In genomic region chr4:41204400-41204978, GRCh38 we compare ENCODE assay signal across 12 cellular contexts. TPM values are rescaled to one million over a fixed set of nuclear protein-coding genes. Genes with fewer than 3 reads are reported as not detected.
A peak's percentile ranks its signal among the peaks of the same experiment; 100 is the strongest.
DNase-seq lines count a peak whose midpoint lies in the region; ATAC-seq, FAIRE-seq and TF ChIP-seq lines count a peak whose summit lies in the region.
"Had no signal": no experiment of that assay in that cellular context is flagged by ENCODE, and none has a peak within 500 bp of the region (broad histone marks: within the 10 kb centered on the region; RNA-seq: fewer than 3 reads in every experiment).

No MANE protein-coding gene starts in this region.

- POLR2A ChIA-PET in H1 (lab: Charles Lee; ENCODE audit: partially characterized antibody), result interaction anchor here (0.5 to 2.6 kb wide), 9 partner anchors 10 to 225 kb away, joined by 3 to 17 read pairs (median 3); partner anchors contain the start of genes APBB2 and UCHL1

- WGBS in H1 (ENCODE audit: extremely low coverage in 1 of 2, insufficient coverage in 1 of 2, insufficient read length in 1 of 2, insufficient replicate concordance in 2 of 2, low coverage in 1 of 2, low lambda C conversion rate in 2 of 2, missing lambda C conversion rate in 1 of 2), 2 experiments, result 84% methylated on average over 8 of the region's 8 CpGs; no CpG with 5 or more reads in 1 of the 2 experiments
- WGBS in right lobe of liver (ENCODE audit: insufficient coverage, low coverage, low lambda C conversion rate, missing lambda C conversion rate), result 49% methylated on average over 8 of the region's 8 CpGs
- 44 to 56% methylated on average over 8 of the region's 8 CpGs for WGBS in aorta, 2 donors

- H4K5ac ChIP-seq in H1 (ENCODE audit: insufficient read length, low read depth, low read length), result no peak overlapping the region

- H3K36me3 ChIP-seq in H1 (ENCODE audit: control insufficient read depth in 2 of 4, insufficient read depth in 4 of 4, low read length in 3 of 4) (no peaks in the 10 kb centered on the region), right lobe of liver (no peaks in the 10 kb centered on the region), aorta (ENCODE audit: control insufficient read depth in 1 of 2, insufficient read depth in 2 of 2, low read length in 1 of 2) (no peaks in the 10 kb centered on the region)

- no peak overlapping the region for H2BK120ac ChIP-seq in H1 (replicated peaks; ENCODE audit: low read depth, low read length)

- peaks cover 7 to 95% of the 10 kb centered on the region in 2 experiments for H3K79me2 ChIP-seq in H1 (ENCODE audit: control insufficient read depth in 1 of 2, insufficient read depth in 2 of 2, low read length in 2 of 2)

- no peak overlapping the region for H2AK5ac ChIP-seq in H1 (ENCODE audit: low read depth, low read length)

- H3K27ac Mint-ChIP-seq in activated naive CD4-positive, alpha-beta T cell treated with anti-CD3 and anti-CD28 coated beads, Interleukin-2, amount 50 U/mL, for 24 hours, result peak overlapping the region; percentile 56
- H3K27ac Mint-ChIP-seq in activated naive CD4-positive, alpha-beta T cell treated with anti-CD3 and anti-CD28 coated beads for 36 hours, result no peak overlapping the region
- H3K27ac Mint-ChIP-seq in CD14-positive monocyte, result no peak overlapping the region
- H3K27ac Mint-ChIP-seq: stimulated activated memory B cell treated with anti-CD40 and anti-IgM and Interleukin-4, amounts not matched to agents 10 μg/mL and 1 μg/mL and 100 μg/mL, for 72 hours had no signal

- peaks cover 0 to 5% (median 0%) of the 10 kb centered on the region in 4 experiments; a peak in 2 of 7 replicates for H3K4me1 ChIP-seq in H1 (replicated peaks in 1 of 4; ENCODE audit: control insufficient read depth in 3 of 4, insufficient read depth in 4 of 4, low read length in 3 of 4)
- peaks cover 0 to 15% (median 4%) of the 10 kb centered on the region in 4 donors for H3K4me1 ChIP-seq in right lobe of liver
- H3K4me1 ChIP-seq in aorta (ENCODE audit: control insufficient read depth in 1 of 2, insufficient read depth in 2 of 2, low read length in 2 of 2), result peaks cover 6 to 19% of the 10 kb centered on the region in 2 donors

- no peaks in the 10 kb centered on the region for H3K36me3 Mint-ChIP-seq in activated naive CD4-positive, alpha-beta T cell treated with anti-CD3 and anti-CD28 coated beads, Interleukin-2, amount 50 U/mL, for 24 hours
- H3K36me3 Mint-ChIP-seq in activated naive CD4-positive, alpha-beta T cell treated with anti-CD3 and anti-CD28 coated beads for 36 hours (ENCODE audit: low read depth), result no peaks in the 10 kb centered on the region
- H3K36me3 Mint-ChIP-seq in CD14-positive monocyte, result no peaks in the 10 kb centered on the region
- H3K36me3 Mint-ChIP-seq: stimulated activated memory B cell treated with anti-CD40 and anti-IgM and Interleukin-4, amounts not matched to agents 10 μg/mL and 1 μg/mL and 100 μg/mL, for 72 hours had no signal

- H2BK5ac ChIP-seq in H1 (ENCODE audit: low read depth, low read length), result no peak overlapping the region; the same call in 1 of the 2 replicates

- TF ChIP-seq POLR2A in H1 (IDR thresholded peaks at IDR 0.05; ENCODE audit: control extremely low read depth in 1 of 2, low read depth in 2 of 2, low read length in 2 of 2) (no peak), right lobe of liver (IDR thresholded peaks at IDR 0.05) (no peak)

- no peak overlapping the region for H3K9ac ChIP-seq in H1 (replicated peaks in 1 of 4; ENCODE audit: extremely low read depth in 1 of 4, low read depth in 3 of 4, low read length in 3 of 4)

- peaks cover 7% of the 10 kb centered on the region for H3K79me1 ChIP-seq in H1 (ENCODE audit: low read depth, low read length)

- H3K27me3 Mint-ChIP-seq in activated naive CD4-positive, alpha-beta T cell treated with anti-CD3 and anti-CD28 coated beads, Interleukin-2, amount 50 U/mL, for 24 hours, result peaks cover 24% of the 10 kb centered on the region
- peaks cover 38% of the 10 kb centered on the region for H3K27me3 Mint-ChIP-seq in activated naive CD4-positive, alpha-beta T cell treated with anti-CD3 and anti-CD28 coated beads for 36 hours (ENCODE audit: low read depth)
- peaks cover 0 to 15% (median 0%) of the 10 kb centered on the region in 3 donors for H3K27me3 Mint-ChIP-seq in CD14-positive monocyte (ENCODE audit: low read depth in 3 of 3)

- H3K56ac ChIP-seq in H1 (replicated peaks; ENCODE audit: insufficient read length, low read depth, low read length), result no peak overlapping the region

- H4K20me1 ChIP-seq in H1 (replicated peaks in 1 of 2; ENCODE audit: control insufficient read depth in 1 of 2, insufficient read depth in 2 of 2, low read length in 2 of 2), result peaks cover 0 to 4% of the 10 kb centered on the region in 2 experiments

- H3K9me3 ChIP-seq in H1 (ENCODE audit: insufficient read depth in 2 of 2, low read depth in 1 of 2, low read length in 1 of 2) (no peaks in the 10 kb centered on the region), right lobe of liver (no peaks in the 10 kb centered on the region), aorta (ENCODE audit: control insufficient read depth, low read length) (no peaks in the 10 kb centered on the region)

- intact Hi-C loops in activated naive CD4-positive, alpha-beta T cell treated with anti-CD3 and anti-CD28 coated beads for 36 hours (cut with micrococcal nuclease), result no loop called here
- intact Hi-C loops in right lobe of liver (cut with DNase I) (no loop called here), aorta (cut with DNase I) (no loop called here), CD14-positive monocyte (cut with micrococcal nuclease) (no loop called here)

- H3K27me3 ChIP-seq in H1 (replicated peaks in 1 of 4; ENCODE audit: control insufficient read depth in 3 of 4, extremely low read depth in 1 of 4, insufficient read depth in 3 of 4, low read length in 3 of 4) (no peaks in the 10 kb centered on the region), right lobe of liver (no peaks in the 10 kb centered on the region), aorta (ENCODE audit: control insufficient read depth in 1 of 2, insufficient read depth in 2 of 2, low read length in 1 of 2) (no peaks in the 10 kb centered on the region)

- no peak overlapping the region for H3K4me3 Mint-ChIP-seq in activated naive CD4-positive, alpha-beta T cell treated with anti-CD3 and anti-CD28 coated beads, Interleukin-2, amount 50 U/mL, for 24 hours
- H3K4me3 Mint-ChIP-seq in activated naive CD4-positive, alpha-beta T cell treated with anti-CD3 and anti-CD28 coated beads for 36 hours, result no peak overlapping the region
- H3K4me3 Mint-ChIP-seq in CD14-positive monocyte, result no peak overlapping the region
- H3K4me3 Mint-ChIP-seq: stimulated activated memory B cell treated with anti-CD40 and anti-IgM and Interleukin-4, amounts not matched to agents 10 μg/mL and 1 μg/mL and 100 μg/mL, for 72 hours had no signal

- no peak overlapping the region for H2BK15ac ChIP-seq in H1 (ENCODE audit: low read length)

- no peak overlapping the region for H3K4me3 ChIP-seq in H1 (ENCODE audit: extremely low read depth in 1 of 4, insufficient read depth in 2 of 4, low read depth in 3 of 4, low read length in 4 of 4)
- no peak overlapping the region for H3K4me3 ChIP-seq in right lobe of liver
- no peak overlapping the region for H3K4me3 ChIP-seq in aorta (ENCODE audit: low read length in 2 of 2)

- no peak for TF ChIP-seq CTCF in H1 (IDR thresholded peaks at IDR 0.05; ENCODE audit: control extremely low read depth in 1 of 3, insufficient read depth in 1 of 3, low read depth in 1 of 3, low read length in 3 of 3)
- TF ChIP-seq CTCF in right lobe of liver (IDR thresholded peaks at IDR 0.05), result no peak
- TF ChIP-seq CTCF in CD14-positive monocyte (IDR thresholded peaks at IDR 0.05), result no peak

- H3K23me2 ChIP-seq in H1 (ENCODE audit: low read depth, low read length), result no peaks in the 10 kb centered on the region

- no peak overlapping the region for H3K14ac ChIP-seq in H1 (ENCODE audit: insufficient read length)

- no peaks in the 10 kb centered on the region for H3K9me3 Mint-ChIP-seq in activated naive CD4-positive, alpha-beta T cell treated with anti-CD3 and anti-CD28 coated beads, Interleukin-2, amount 50 U/mL, for 24 hours
- H3K9me3 Mint-ChIP-seq in activated naive CD4-positive, alpha-beta T cell treated with anti-CD3 and anti-CD28 coated beads for 36 hours, result no peaks in the 10 kb centered on the region
- H3K9me3 Mint-ChIP-seq in CD14-positive monocyte, result no peaks in the 10 kb centered on the region
- H3K9me3 Mint-ChIP-seq: stimulated activated memory B cell treated with anti-CD40 and anti-IgM and Interleukin-4, amounts not matched to agents 10 μg/mL and 1 μg/mL and 100 μg/mL, for 72 hours had no signal

- no peak overlapping the region for H3K4me2 ChIP-seq in H1 (ENCODE audit: insufficient read depth in 1 of 2, low read depth in 2 of 2, low read length in 2 of 2)

- H2BK20ac ChIP-seq in H1 (ENCODE audit: low read length), result no peak overlapping the region

- H3K27ac ChIP-seq in H1 (ENCODE audit: low read depth, low read length) (no peak overlapping the region), right lobe of liver (peak overlapping the region in 2 of 3 donors; percentile 42 to 48), aorta (ENCODE audit: low read depth in 1 of 2, low read length in 2 of 2) (peak overlapping the region in 1 of 2 donors; percentile 56)

- H3K23ac ChIP-seq in H1 (ENCODE audit: insufficient read length), result no peak overlapping the region

- no peak overlapping the region for H4K91ac ChIP-seq in H1 (replicated peaks; ENCODE audit: insufficient read length, low read length)

- no peak for TF ChIP-seq EP300 in H1 (IDR thresholded peaks at IDR 0.05; ENCODE audit: borderline replicate concordance in 1 of 2, low read depth in 2 of 2, low read length in 2 of 2)

- peak overlapping the region; percentile 11; the same call in 1 of the 2 replicates for H3K18ac ChIP-seq in H1 (ENCODE audit: extremely low read depth, low read length)

- no peak for FAIRE-seq in H1 (lab: Jason Lieb, UNC)
- FAIRE-seq: A204.1, colon had no signal

- CTCF ChIA-PET in activated naive CD4-positive, alpha-beta T cell treated with anti-CD3 and anti-CD28 coated beads for 36 hours (lab: Charles Lee), result interaction anchor here (1.5 to 2.0 kb wide), 3 partner anchors 10 to 280 kb away, joined by 4 to 6 read pairs (median 5); partner anchors contain the start of gene APBB2
- CTCF ChIA-PET in H1 (lab: Charles Lee; ENCODE audit: partially characterized antibody), result interaction anchor here (1.1 to 6.7 kb wide), 12 partner anchors 8 to 307 kb away, joined by 3 to 27 read pairs (median 5); partner anchors contain the start of gene APBB2

- H2BK12ac ChIP-seq in H1 (ENCODE audit: low read depth, low read length), result no peak overlapping the region

- no peak overlapping the region for H4K8ac ChIP-seq in H1 (ENCODE audit: extremely low read depth, insufficient read depth, low read length)

- H2AFZ ChIP-seq in H1 (ENCODE audit: low read length), result no peak overlapping the region

- DNase-seq in activated naive CD4-positive, alpha-beta T cell treated with anti-CD3 and anti-CD28 coated beads for 36 hours, result no peak
- DNase-seq in H1 (ENCODE audit: low read depth in 1 of 2, low spot score in 2 of 2) (no peak), right lobe of liver (peak; percentile 74 to 81 (median 79)), aorta (no peak), CD14-positive monocyte (ENCODE audit: low spot score) (no peak)
- DNase-seq in activated naive CD4-positive, alpha-beta T cell (lab: John Stamatoyannopoulos, UW), result no peak
- DNase-seq: NCI-H2081 had no signal

- peak; percentile 60 to 78 (median 73) for ATAC-seq in right lobe of liver
- peak; percentile 57 for ATAC-seq in aorta (ENCODE audit: low FRiP score)
- ATAC-seq in GM21447 (IDR thresholded peaks at IDR 0.05; ENCODE audit: unreplicated experiment), result no peak
- ATAC-seq: stimulated activated memory B cell treated with anti-CD40 and anti-IgM and Interleukin-4, amounts not matched to agents 10 μg/mL and 1 μg/mL and 100 μg/mL, for 72 hours had no signal

- no peak for TF ChIP-seq RAD21 in H1 (IDR thresholded peaks at IDR 0.05 in 1 of 2, conservative IDR thresholded peaks at IDR 0.05 in 1 of 2; ENCODE audit: low read depth in 2 of 2, low read length in 2 of 2)

- no peak overlapping the region for H3K4ac ChIP-seq in H1 (replicated peaks; ENCODE audit: insufficient read length, low read depth, low read length)

- no peaks in the 10 kb centered on the region for H3K4me1 Mint-ChIP-seq in activated naive CD4-positive, alpha-beta T cell treated with anti-CD3 and anti-CD28 coated beads, Interleukin-2, amount 50 U/mL, for 24 hours
- no peaks in the 10 kb centered on the region for H3K4me1 Mint-ChIP-seq in activated naive CD4-positive, alpha-beta T cell treated with anti-CD3 and anti-CD28 coated beads for 36 hours (ENCODE audit: low read depth)
- H3K4me1 Mint-ChIP-seq in CD14-positive monocyte, result peaks cover 11% of the 10 kb centered on the region
- H3K4me1 Mint-ChIP-seq: stimulated activated memory B cell treated with anti-CD40 and anti-IgM and Interleukin-4, amounts not matched to agents 10 μg/mL and 1 μg/mL and 100 μg/mL, for 72 hours had no signal

RNA-seq across cellular contexts. Expression of gene APBB2, which starts 9.9 kb away (rescaled TPM):
- total RNA-seq in activated naive CD4-positive, alpha-beta T cell treated with anti-CD3 and anti-CD28 coated beads for 36 hours, result 1 to 10 TPM; 4.5 to 4.8 TPM
- total RNA-seq in H1 (2021; fragmentation: NEBNext Ultra II Directional; extraction: Animal tissue kit (Norgen Biotek cat#: 25700)), result 59.4 and 64.0 TPM in 2 replicates
- polyA plus RNA-seq in H1 (2011; rRNA removed) (58.7 and 63.6 TPM in 2 replicates), aorta (10 to 100 TPM; 22.7 to 28.9 TPM), CD14-positive monocyte (under 1 TPM in 1 of 2 donors, not detected in 1; 0.15 TPM)
- 70.8 TPM for polyA plus RNA-seq in H1 (2011; cell fraction: cytosol; rRNA removed)
- polyA plus RNA-seq in H1 (2011; cell fraction: nucleus; rRNA removed), result 75.6 TPM
- 35.7 to 49.6 TPM (median 46.2 TPM) in 4 replicates for polyA plus RNA-seq in H1 (2012, experiment 1 of 2)
- 7.2 TPM for polyA plus RNA-seq in H1 (2012, experiment 2 of 2)
- 38.0 TPM for polyA plus RNA-seq in H1 (2013, experiment 1 of 2)
- polyA plus RNA-seq in H1 (2013, experiment 2 of 2), result 40.7 TPM
- polyA minus RNA-seq in H1 (2011; rRNA and poly(A)+ RNA removed), result 151 and 163 TPM in 2 replicates
- 47.0 TPM for polyA minus RNA-seq in H1 (2011; cell fraction: cytosol; rRNA and poly(A)+ RNA removed)
- polyA minus RNA-seq in H1 (2011; cell fraction: nucleus; rRNA and poly(A)+ RNA removed), result 91.3 TPM
- total RNA-seq in right lobe of liver (10 to 100 TPM; 14.1 to 27.9 (median 25.1) TPM), aorta (100 to 1,000 TPM in 1 of 2 donors, 10 to 100 TPM in 1; 99.8 to 101 TPM)

RNA-seq across cellular contexts. Expression of gene UCHL1, which starts 52.2 kb away (rescaled TPM):
- 1 to 10 TPM; 2.0 to 3.5 TPM for total RNA-seq in activated naive CD4-positive, alpha-beta T cell treated with anti-CD3 and anti-CD28 coated beads for 36 hours
- total RNA-seq in H1 (2021; fragmentation: NEBNext Ultra II Directional; extraction: Animal tissue kit (Norgen Biotek cat#: 25700)), result 780 and 781 TPM in 2 replicates
- polyA plus RNA-seq in H1 (2011; rRNA removed) (1,686 and 1,717 TPM in 2 replicates), aorta (100 to 1,000 TPM in 1 of 2 donors, 10 to 100 TPM in 1; 85.1 to 110 TPM), CD14-positive monocyte (not detected)
- 1,673 TPM for polyA plus RNA-seq in H1 (2011; cell fraction: cytosol; rRNA removed)
- polyA plus RNA-seq in H1 (2011; cell fraction: nucleus; rRNA removed), result 1,927 TPM
- 981 to 1,410 TPM (median 1,102 TPM) in 4 replicates for polyA plus RNA-seq in H1 (2012, experiment 1 of 2)
- polyA plus RNA-seq in H1 (2012, experiment 2 of 2), result 1,497 TPM
- 1,061 TPM for polyA plus RNA-seq in H1 (2013, experiment 1 of 2)
- polyA plus RNA-seq in H1 (2013, experiment 2 of 2), result 1,063 TPM
- polyA minus RNA-seq in H1 (2011; rRNA and poly(A)+ RNA removed), result 527 and 542 TPM in 2 replicates
- polyA minus RNA-seq in H1 (2011; cell fraction: cytosol; rRNA and poly(A)+ RNA removed), result 249 TPM
- polyA minus RNA-seq in H1 (2011; cell fraction: nucleus; rRNA and poly(A)+ RNA removed), result 296 TPM
- total RNA-seq in right lobe of liver (1 to 10 TPM in 3 of 6 experiments, under 1 TPM in 2, not detected in 1; 0.44 to 8.7 (median 1.6) TPM), aorta (10 to 100 TPM; 37.5 to 49.2 TPM)

Comparison
In these comparisons a context has a peak if more than half of its experiments do, and no peak if none do; other contexts are left out.
1. DNase-seq: peak in right lobe of liver (3 of 3); none in activated naive CD4-positive, alpha-beta T cell treated with anti-CD3 and anti-CD28 coated beads for 36 hours (single experiment), H1 (0 of 2), aorta (0 of 2), CD14-positive monocyte (single experiment) and activated naive CD4-positive, alpha-beta T cell (0 of 4).
2. RNA of gene UCHL1, which starts 52.2 kb away (total RNA-seq): 780 to 781 TPM in H1; 37.5 to 49.2 TPM in aorta, 2.0 to 3.5 TPM in activated naive CD4-positive, alpha-beta T cell treated with anti-CD3 and anti-CD28 coated beads for 36 hours and 0.44 to 8.7 TPM in right lobe of liver; every median in the first group is over 10 times any median in the second.